9 cellular contexts compared by ENCODE assay signal in the genomic region with DNA sequence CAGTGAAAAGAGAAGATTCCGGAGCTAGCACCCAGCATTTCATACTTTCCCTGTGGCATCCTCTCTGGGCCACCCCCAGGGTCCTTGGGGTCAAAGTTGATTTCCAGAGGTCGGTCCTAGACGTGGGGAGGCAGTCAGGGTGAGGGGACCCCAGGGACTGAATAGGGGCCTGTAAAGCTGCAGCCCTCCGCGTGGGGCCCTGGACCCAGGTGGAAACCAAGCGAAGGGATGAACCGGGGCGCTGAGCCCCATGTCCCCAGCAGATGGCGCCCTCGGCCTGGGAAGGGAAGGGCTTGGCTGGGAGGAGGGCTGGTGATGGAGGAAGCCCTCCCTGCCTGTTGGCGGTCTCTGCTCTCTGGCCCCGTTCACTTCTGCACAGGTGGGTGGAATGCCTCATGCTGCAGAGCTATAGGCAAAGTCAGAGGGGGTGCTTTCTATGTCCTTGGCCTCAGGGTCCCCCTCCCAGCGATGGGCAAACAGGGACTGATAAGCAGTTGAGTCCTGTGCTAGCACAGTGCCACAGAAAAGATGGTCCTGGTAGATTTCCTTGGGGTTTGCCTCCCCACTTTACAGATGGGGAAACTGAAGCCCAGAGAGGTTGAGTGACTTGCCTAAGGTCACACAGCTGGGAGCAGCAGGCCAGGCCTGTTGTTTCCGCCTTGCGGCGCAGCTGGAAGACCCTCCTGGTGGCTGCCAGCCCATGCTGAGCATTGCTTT.
DNase-seq lines count a peak whose midpoint lies in the region; ATAC-seq and TF ChIP-seq lines count a peak whose summit lies in the region.
"Had no signal": no experiment of that assay in that cellular context is flagged by ENCODE, and none has a peak within 500 bp of the region (broad histone marks: within the 10 kb centered on the region; RNA-seq: fewer than 3 reads in every experiment).

No MANE protein-coding gene starts in this region.

- ATAC-seq in HG02678 (IDR thresholded peaks at IDR 0.05; ENCODE audit: unreplicated experiment) (peak; percentile 51), PC-3 (peak; percentile 77), GM18861 (IDR thresholded peaks at IDR 0.05; ENCODE audit: unreplicated experiment) (no peak)

- H3K79me2 ChIP-seq in PC-3 (ENCODE audit: low read length): no peaks in the 10 kb centered on the region

- no peak overlapping the region for H3K4me3 Mint-ChIP-seq in CD4-positive, alpha-beta memory T cell
- no peak overlapping the region for H3K4me3 Mint-ChIP-seq in activated T-helper 1 cell treated with anti-CD3 and anti-CD28 coated beads, Interleukin-12 subunit alpha, Interleukin-12 subunit beta, Interleukin-2, Interleukin-4 antibody, amounts not matched to agents 30 ng/mL and 10 ng/mL and 1 ng/mL, durations not matched to agents 14 hours and 24 hours and 36 hours
- no peak overlapping the region for H3K4me3 Mint-ChIP-seq in neural crest cell

- BruUV-seq in PC-3 (replicated peaks; lab: Mats Ljungman, UMichigan): no TSS peak

- H3K27me3 Mint-ChIP-seq in CD4-positive, alpha-beta memory T cell: peaks cover 2 to 6% of the 10 kb centered on the region in 2 donors
- H3K27me3 Mint-ChIP-seq in activated T-helper 1 cell treated with anti-CD3 and anti-CD28 coated beads, Interleukin-12 subunit alpha, Interleukin-12 subunit beta, Interleukin-2, Interleukin-4 antibody, amounts not matched to agents 30 ng/mL and 10 ng/mL and 1 ng/mL, durations not matched to agents 14 hours and 24 hours and 36 hours (ENCODE audit: insufficient read depth): no peaks in the 10 kb centered on the region
- H3K27me3 Mint-ChIP-seq in neural crest cell (ENCODE audit: low read depth): peaks cover 59% of the 10 kb centered on the region

- H3K27ac Mint-ChIP-seq in CD4-positive, alpha-beta memory T cell: no peak overlapping the region
- no peak overlapping the region for H3K27ac Mint-ChIP-seq in activated T-helper 1 cell treated with anti-CD3 and anti-CD28 coated beads, Interleukin-12 subunit alpha, Interleukin-12 subunit beta, Interleukin-2, Interleukin-4 antibody, amounts not matched to agents 30 ng/mL and 10 ng/mL and 1 ng/mL, durations not matched to agents 14 hours and 24 hours and 36 hours
- no peak overlapping the region for H3K27ac Mint-ChIP-seq in neural crest cell (ENCODE audit: unreplicated experiment)

- H3K36me3 Mint-ChIP-seq in CD4-positive, alpha-beta memory T cell: no peaks in the 10 kb centered on the region
- no peaks in the 10 kb centered on the region for H3K36me3 Mint-ChIP-seq in activated T-helper 1 cell treated with anti-CD3 and anti-CD28 coated beads, Interleukin-12 subunit alpha, Interleukin-12 subunit beta, Interleukin-2, Interleukin-4 antibody, amounts not matched to agents 30 ng/mL and 10 ng/mL and 1 ng/mL, durations not matched to agents 14 hours and 24 hours and 36 hours (ENCODE audit: low read depth)
- no peaks in the 10 kb centered on the region for H3K36me3 Mint-ChIP-seq in neural crest cell (ENCODE audit: low read depth)
- H3K36me3 Mint-ChIP-seq: IgD-negative memory B cell had no signal

- H4K20me1 ChIP-seq in PC-3 (ENCODE audit: low read length): no peaks in the 10 kb centered on the region

- peak in 4 of 5 donors; percentile 22 to 45 (median 28) for DNase-seq in CD4-positive, alpha-beta memory T cell
- DNase-seq in PC-3 (peak; percentile 59), fibroblast of peridontal ligament (ENCODE audit: extremely low read depth) (peak; percentile 44), neural crest cell (ENCODE audit: low read depth, low spot score) (peak; percentile 94), substantia nigra (lab: John Stamatoyannopoulos, UW) (peak in 45 of 49 donors; percentile 19 to 86 (median 62))
- peak; percentile 43 for DNase-seq in activated T-helper 1 cell treated with anti-CD3 and anti-CD28 coated beads, Interleukin-12 subunit alpha, Interleukin-12 subunit beta, Interleukin-2, Interleukin-4 antibody, amounts not matched to agents 30 ng/mL and 10 ng/mL and 1 ng/mL, durations not matched to agents 14 hours and 24 hours and 36 hours (ENCODE audit: low spot score)

- H3F3A ChIP-seq in PC-3 (ENCODE audit: low read length, unreplicated experiment): no peaks in the 10 kb centered on the region

- peaks cover 0 to 2% (median 0%) of the 10 kb centered on the region in 8 donors for H3K9me3 Mint-ChIP-seq in CD4-positive, alpha-beta memory T cell
- no peaks in the 10 kb centered on the region for H3K9me3 Mint-ChIP-seq in activated T-helper 1 cell treated with anti-CD3 and anti-CD28 coated beads, Interleukin-12 subunit alpha, Interleukin-12 subunit beta, Interleukin-2, Interleukin-4 antibody, amounts not matched to agents 30 ng/mL and 10 ng/mL and 1 ng/mL, durations not matched to agents 14 hours and 24 hours and 36 hours
- no peaks in the 10 kb centered on the region for H3K9me3 Mint-ChIP-seq in neural crest cell

- no peaks in the 10 kb centered on the region for H3K4me1 ChIP-seq in CD4-positive, alpha-beta memory T cell (ENCODE audit: insufficient read depth, low read length)
- no peaks in the 10 kb centered on the region for H3K4me1 ChIP-seq in PC-3 (ENCODE audit: insufficient read depth, low read length)

- no peak overlapping the region for H2AFZ ChIP-seq in PC-3 (ENCODE audit: low read length)

- H3K36me3 ChIP-seq in CD4-positive, alpha-beta memory T cell (ENCODE audit: insufficient read depth, low read length): no peaks in the 10 kb centered on the region
- H3K36me3 ChIP-seq in PC-3 (ENCODE audit: low read depth, low read length): no peaks in the 10 kb centered on the region

- no peak overlapping the region for H3K27ac ChIP-seq in CD4-positive, alpha-beta memory T cell (ENCODE audit: low read depth, low read length)
- H3K27ac ChIP-seq in PC-3 (ENCODE audit: low read length): no peak overlapping the region
- no peak overlapping the region for H3K27ac ChIP-seq in substantia nigra (ENCODE audit: low read depth, low read length, poor library complexity, severe bottlenecking)

- no peaks in the 10 kb centered on the region for H3K9me2 ChIP-seq in PC-3 (replicated peaks; ENCODE audit: low read length)

- no peaks in the 10 kb centered on the region for H3K4me1 Mint-ChIP-seq in CD4-positive, alpha-beta memory T cell
- H3K4me1 Mint-ChIP-seq in activated T-helper 1 cell treated with anti-CD3 and anti-CD28 coated beads, Interleukin-12 subunit alpha, Interleukin-12 subunit beta, Interleukin-2, Interleukin-4 antibody, amounts not matched to agents 30 ng/mL and 10 ng/mL and 1 ng/mL, durations not matched to agents 14 hours and 24 hours and 36 hours (ENCODE audit: low read depth): no peaks in the 10 kb centered on the region
- H3K4me1 Mint-ChIP-seq in neural crest cell: peaks cover 5% of the 10 kb centered on the region

- no peak overlapping the region for H3K4me3 ChIP-seq in CD4-positive, alpha-beta memory T cell (ENCODE audit: low read length in 2 of 2)
- no peak overlapping the region for H3K4me3 ChIP-seq in PC-3 (ENCODE audit: low read length)

- TF ChIP-seq CTCF in PC-3 (conservative IDR thresholded peaks at IDR 0.05; ENCODE audit: low read depth, low read length) (peak; percentile 76), neural crest cell (conservative IDR thresholded peaks at IDR 0.05) (peak; percentile 92)

- POLR2A ChIA-PET in CD4-positive, alpha-beta memory T cell (lab: Charles Lee; ENCODE audit: partially characterized antibody): interaction anchor here (0.6 kb wide), 1 partner anchor 826 kb away, joined by 3 read pairs; no protein-coding TSS in a partner anchor
- POLR2A ChIA-PET in PC-3 (lab: Charles Lee; ENCODE audit: unreplicated experiment): no interaction called here

- no peak overlapping the region for H3K4me2 ChIP-seq in PC-3 (ENCODE audit: low read length)

- no peak overlapping the region for H3K9ac ChIP-seq in PC-3 (ENCODE audit: low read length)

- CTCF ChIA-PET in CD4-positive, alpha-beta memory T cell (lab: Charles Lee; ENCODE audit: partially characterized antibody): interaction anchor here (1.2 to 2.4 kb wide), 2 partner anchors 12 to 27 kb away, joined by 4 to 6 read pairs; no protein-coding TSS in a partner anchor
- CTCF ChIA-PET in PC-3 (lab: Charles Lee): interaction anchor here (0.7 to 1.5 kb wide), 3 partner anchors 55 to 161 kb away, joined by 4 read pairs; no protein-coding TSS in a partner anchor

- no peaks in the 10 kb centered on the region for H3K27me3 ChIP-seq in CD4-positive, alpha-beta memory T cell (ENCODE audit: insufficient read depth, low read length)
- H3K27me3 ChIP-seq in PC-3 (ENCODE audit: low read length): no peaks in the 10 kb centered on the region

- no peaks in the 10 kb centered on the region for H3K9me3 ChIP-seq in CD4-positive, alpha-beta memory T cell (ENCODE audit: control insufficient read depth in 1 of 2, low read length in 2 of 2)
- no peaks in the 10 kb centered on the region for H3K9me3 ChIP-seq in PC-3 (ENCODE audit: low read length)

- intact Hi-C loops in CD4-positive, alpha-beta memory T cell (cut with micrococcal nuclease): no loop called here
- intact Hi-C loops in PC-3 (cut with micrococcal nuclease): no loop called here
- intact Hi-C loops in activated T-helper 1 cell treated with anti-CD3 and anti-CD28 coated beads, Interleukin-12 subunit alpha, Interleukin-12 subunit beta, Interleukin-2, Interleukin-4 antibody, amounts not matched to agents 30 ng/mL and 10 ng/mL and 1 ng/mL, durations not matched to agents 14 hours and 24 hours and 36 hours (cut with micrococcal nuclease): no loop called here

Comparison
In these comparisons a context has a peak if more than half of its experiments do, and no peak if none do; other contexts are left out.
1. DNase-seq: peak in every context shown above with its lines; median percentile 94 in neural crest cell; 62 in substantia nigra; 59 in PC-3; 44 in fibroblast of peridontal ligament; 43 in activated T-helper 1 cell treated with anti-CD3 and anti-CD28 coated beads, Interleukin-12 subunit alpha, Interleukin-12 subunit beta, Interleukin-2, Interleukin-4 antibody, amounts not matched to agents 30 ng/mL and 10 ng/mL and 1 ng/mL, durations not matched to agents 14 hours and 24 hours and 36 hours; 28 in CD4-positive, alpha-beta memory T cell.